Comparison of ENCODE assay signal across 8 cellular contexts in the genomic region with DNA sequence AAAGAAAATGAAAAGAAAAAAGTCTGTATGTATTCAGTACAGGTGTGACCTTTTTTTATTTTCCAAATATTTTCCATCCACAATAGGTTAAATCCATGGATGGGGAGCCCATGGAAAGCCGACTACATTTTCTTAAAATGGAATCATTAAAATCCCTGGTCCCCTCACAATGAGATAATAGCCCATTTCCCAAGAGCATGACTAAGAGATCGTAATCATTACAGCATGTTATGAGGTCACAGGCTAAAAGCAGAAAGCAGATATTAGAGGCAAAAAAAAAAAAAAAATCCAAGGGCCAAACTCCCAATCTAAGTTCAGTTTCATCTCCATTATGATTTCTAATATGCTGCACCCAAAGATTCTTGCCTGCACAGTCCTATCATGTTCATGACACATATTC. TPM values are rescaled to one million over a fixed set of nuclear protein-coding genes. Genes with fewer than 3 reads are reported as not detected.
DNase-seq lines count a peak whose midpoint lies in the region; ATAC-seq and TF ChIP-seq lines count a peak whose summit lies in the region.

No MANE protein-coding gene starts in this region.

- H3K9me3 ChIP-seq in BE2C: no peaks in the 10 kb centered on the region

- POLR2A ChIA-PET in activated B cell treated with CpG ODN at 0.5 μM for 24 hours (lab: Charles Lee): interaction anchor here (0.6 to 9.0 kb wide), 15 partner anchors 11 to 779 kb away, joined by 3 to 396 read pairs (median 46); partner anchors contain the start of genes CYTH1, TNRC6C and USP36

- H3K9me3 Mint-ChIP-seq in activated B cell treated with CpG ODN at 0.5 μM for 24 hours: no peaks in the 10 kb centered on the region

- no peaks in the 10 kb centered on the region for H3K27me3 ChIP-seq in BE2C

- H3K4me1 Mint-ChIP-seq in activated B cell treated with CpG ODN at 0.5 μM for 24 hours: peaks cover 81% of the 10 kb centered on the region

- H3K36me3 Mint-ChIP-seq in activated B cell treated with CpG ODN at 0.5 μM for 24 hours (ENCODE audit: low read depth): peaks cover 28% of the 10 kb centered on the region

- H3K4me3 Mint-ChIP-seq in activated B cell treated with CpG ODN at 0.5 μM for 24 hours: peak overlapping the region; percentile 92

- TF ChIP-seq CTCF in BE2C (IDR thresholded peaks at IDR 0.05; ENCODE audit: low read depth, low read length) (no peak), activated B cell treated with CpG ODN at 0.5 μM for 24 hours (IDR thresholded peaks at IDR 0.05) (no peak)

- H3K4me1 ChIP-seq in BE2C: peaks cover 22% of the 10 kb centered on the region

- CTCF ChIA-PET in activated B cell treated with CpG ODN at 0.5 μM for 24 hours (lab: Charles Lee): interaction anchor here (1.4 to 6.1 kb wide), 4 partner anchors 11 to 27 kb away, joined by 3 to 52 read pairs (median 11); no protein-coding TSS in a partner anchor

- H3K27ac Mint-ChIP-seq in activated B cell treated with CpG ODN at 0.5 μM for 24 hours: peak overlapping the region; percentile 90

- H3K4me3 ChIP-seq in BE2C (ENCODE audit: low read depth, low read length): peak overlapping the region; percentile 85

- DNase-seq in BE2C (no peak), HT-29 (ENCODE audit: low spot score) (peak; percentile 26), activated B cell treated with CpG ODN at 0.5 μM for 24 hours (no peak), left kidney (ENCODE audit: low read depth, low spot score) (peak; percentile 37), NCI-H1417 treated with DMSO at 0.1 percent for 48 hours (lab: John Stamatoyannopoulos, UW) (no peak), activated gamma-delta T cell (lab: John Stamatoyannopoulos, UW) (no peak)

- H3K27me3 Mint-ChIP-seq in activated B cell treated with CpG ODN at 0.5 μM for 24 hours: no peaks in the 10 kb centered on the region

- H3K36me3 ChIP-seq in BE2C: no peaks in the 10 kb centered on the region

- ATAC-seq in activated B cell treated with CpG ODN at 0.5 μM for 24 hours (ENCODE audit: low read depth): no peak
- no peak for ATAC-seq in GM21381 (IDR thresholded peaks at IDR 0.05; ENCODE audit: unreplicated experiment)
- ATAC-seq in GM21515 (IDR thresholded peaks at IDR 0.05; ENCODE audit: unreplicated experiment): no peak

- intact Hi-C loops in activated B cell treated with CpG ODN at 0.5 μM for 24 hours (cut with micrococcal nuclease): loop anchor here (2.0 kb wide), 1 partner anchor 13 kb away; no protein-coding TSS in a partner anchor

RNA-seq across cellular contexts. Expression of gene CYTH1, which starts 44.7 kb away (rescaled TPM):
- polyA plus RNA-seq in BE2C (2012; ENCODE audit: insufficient read depth, insufficient read length, low read depth): 51.1 TPM
- total RNA-seq in HT-29 (2014; rRNA removed; shearing (Covaris generic)): 14.1 and 14.4 TPM in 2 replicates
- 368 and 391 TPM in 2 replicates for total RNA-seq in activated B cell treated with CpG ODN at 0.5 μM for 24 hours

Comparison
In these comparisons a context has a peak if more than half of its experiments do, and no peak if none do; other contexts are left out.
1. DNase-seq: peak in HT-29 (single experiment) and left kidney (single experiment); none in BE2C (single experiment), activated B cell treated with CpG ODN at 0.5 μM for 24 hours (single experiment), NCI-H1417 treated with DMSO at 0.1 percent for 48 hours (single experiment) and activated gamma-delta T cell (single experiment).
2. RNA of gene CYTH1, which starts 44.7 kb away (total RNA-seq): 368 to 391 TPM in activated B cell treated with CpG ODN at 0.5 μM for 24 hours; 14.1 to 14.4 TPM in HT-29; every median in the first group is over 10 times any median in the second.